ENCODE assay signal across 8 cellular contexts in the genomic region with DNA sequence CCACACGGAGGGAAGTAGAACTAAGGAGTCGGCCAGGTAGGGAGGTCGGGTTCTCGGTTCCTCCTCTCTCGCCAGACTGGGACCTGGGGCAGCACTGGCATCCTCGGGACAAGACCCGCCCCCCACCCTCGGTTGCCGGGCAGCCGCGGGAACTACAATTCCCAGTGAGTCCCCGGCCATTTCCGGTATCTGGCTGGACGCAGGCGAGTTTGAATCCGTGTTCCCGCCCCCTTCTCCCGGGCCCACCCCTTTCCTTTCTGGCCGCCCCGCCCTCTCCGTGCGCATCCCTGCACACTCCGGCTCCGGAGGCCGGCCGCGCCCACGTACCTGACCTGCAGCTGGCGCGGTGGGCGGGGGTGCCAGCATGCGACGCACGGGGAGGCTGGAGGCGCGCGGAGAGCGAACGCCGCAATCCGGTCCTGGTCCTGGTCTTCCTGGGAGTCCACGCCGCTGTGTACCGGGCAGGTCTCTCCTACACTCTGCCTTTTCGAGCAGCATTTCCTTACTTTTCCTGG. TPM values are rescaled to one million over a fixed set of nuclear protein-coding genes. Genes with fewer than 3 reads are reported as not detected.
DNase-seq lines count a peak whose midpoint lies in the region; ATAC-seq and TF ChIP-seq lines count a peak whose summit lies in the region.

No MANE protein-coding gene starts in this region.

- H3K4ac ChIP-seq in mesendoderm (ENCODE audit: low read depth, low read length), result no peak overlapping the region

- no peaks in the 10 kb centered on the region for H3K79me2 ChIP-seq in mesendoderm (ENCODE audit: control insufficient read depth, insufficient read depth, low read length)

- no peaks in the 10 kb centered on the region for H3K36me3 Mint-ChIP-seq in CD14-positive monocyte
- H3K36me3 Mint-ChIP-seq in endodermal cell (ENCODE audit: low read depth), result no peaks in the 10 kb centered on the region

- peak overlapping the region; percentile 78 for H3K56ac ChIP-seq in mesendoderm (ENCODE audit: low read length)

- H2BK15ac ChIP-seq in mesendoderm (replicated peaks; ENCODE audit: low read depth), result no peak overlapping the region

- WGBS in endodermal cell (ENCODE audit: insufficient coverage in 1 of 2, insufficient read length in 1 of 2), 2 experiments, result 0% methylated on average over 15 to 44 of the region's 45 CpGs
- no CpG with 5 or more reads among the region's 45 CpGs for WGBS in mesendoderm (ENCODE audit: extremely low coverage, insufficient coverage, low lambda C conversion rate)

- H3K9me3 ChIP-seq in endodermal cell (ENCODE audit: control insufficient read depth, low read length), result no peaks in the 10 kb centered on the region

- H3K9ac ChIP-seq in endodermal cell (ENCODE audit: extremely low read depth, low read length, poor library complexity, severe bottlenecking), result peak overlapping the region; percentile 74
- peak overlapping the region; percentile 47 for H3K9ac ChIP-seq in mesendoderm (ENCODE audit: low read length)

- peak overlapping the region; percentile 71 to 92 (median 87) for H3K27ac Mint-ChIP-seq in CD14-positive monocyte
- peak overlapping the region; percentile 98 for H3K27ac Mint-ChIP-seq in endodermal cell

- H3K23ac ChIP-seq in mesendoderm (ENCODE audit: low read length), result no peak overlapping the region

- TF ChIP-seq CTCF in CD14-positive monocyte (IDR thresholded peaks at IDR 0.05), result no peak
- no peak for TF ChIP-seq CTCF in HL-60 (IDR thresholded peaks at IDR 0.05; ENCODE audit: insufficient read depth, low read length)
- TF ChIP-seq CTCF in endodermal cell (conservative IDR thresholded peaks at IDR 0.05), result no peak

- ATAC-seq in GM19455 (IDR thresholded peaks at IDR 0.05; ENCODE audit: unreplicated experiment), result peak; percentile 69

- peak overlapping the region; percentile 83 for H3K4me2 ChIP-seq in mesendoderm (ENCODE audit: low read length)

- H4K5ac ChIP-seq in mesendoderm (ENCODE audit: low read length), result no peak overlapping the region

- H3K4me1 ChIP-seq in endodermal cell (ENCODE audit: control insufficient read depth, insufficient read depth, low read length) (no peaks in the 10 kb centered on the region), mesendoderm (ENCODE audit: control insufficient read depth, low read depth, low read length) (no peaks in the 10 kb centered on the region)

- H2AK5ac ChIP-seq in mesendoderm (ENCODE audit: low read length), result no peak overlapping the region

- peaks cover 30% of the 10 kb centered on the region for H3K4me1 Mint-ChIP-seq in CD14-positive monocyte
- H3K4me1 Mint-ChIP-seq in endodermal cell, result peaks cover 5% of the 10 kb centered on the region

- H2BK5ac ChIP-seq in mesendoderm (ENCODE audit: low read length), result no peak overlapping the region

- DNase-seq in CD14-positive monocyte (ENCODE audit: low spot score) (peak; percentile 56), HL-60 (ENCODE audit: low read depth in 1 of 2, low spot score in 1 of 2) (peak in 1 of 2 experiments; percentile 46), NCI-H82 (lab: John Stamatoyannopoulos, UW) (peak; percentile 95), endodermal cell (peak; percentile 95), mesendoderm (peak; percentile 91)
- peak; percentile 85 for DNase-seq in activated CD8-positive, alpha-beta memory T cell treated with anti-CD3 and anti-CD28 coated beads for 24 hours
- peak; percentile 31 for DNase-seq in stimulated activated CD8-positive, alpha-beta memory T cell treated with anti-CD3 and anti-CD28 coated beads, Interleukin-15, amount 100 ng/mL, for 24 hours (ENCODE audit: low read depth)

- H3K79me1 ChIP-seq in mesendoderm (ENCODE audit: low read length), result no peaks in the 10 kb centered on the region

- H3K4me3 Mint-ChIP-seq in CD14-positive monocyte, result peak overlapping the region; percentile 91 to 92
- peak overlapping the region; percentile 81 for H3K4me3 Mint-ChIP-seq in endodermal cell

- H3K36me3 ChIP-seq in endodermal cell (ENCODE audit: control insufficient read depth, insufficient read depth, low read length) (no peaks in the 10 kb centered on the region), mesendoderm (ENCODE audit: control insufficient read depth, insufficient read depth, low read length) (no peaks in the 10 kb centered on the region)

- no peak overlapping the region for H4K8ac ChIP-seq in mesendoderm (ENCODE audit: low read depth, low read length)

- no peak overlapping the region for H3K27ac ChIP-seq in HL-60 (replicated peaks)
- H3K27ac ChIP-seq in endodermal cell (ENCODE audit: low read depth, low read length), result peak overlapping the region; percentile 53
- H3K27ac ChIP-seq in mesendoderm (ENCODE audit: low read depth, low read length), result no peak overlapping the region

- H2BK120ac ChIP-seq in mesendoderm (ENCODE audit: low read depth, low read length), result no peak overlapping the region

- H3K27me3 Mint-ChIP-seq in CD14-positive monocyte (ENCODE audit: low read depth in 3 of 3) (peaks cover 5 to 21% (median 13%) of the 10 kb centered on the region in 3 donors), endodermal cell (ENCODE audit: insufficient read depth) (peaks cover 11% of the 10 kb centered on the region)

- no peak overlapping the region for H3K18ac ChIP-seq in mesendoderm (ENCODE audit: low read length)

- H3K27me3 ChIP-seq in HL-60 (ENCODE audit: insufficient read depth, poor library complexity, severe bottlenecking) (peaks cover 4% of the 10 kb centered on the region), endodermal cell (ENCODE audit: control insufficient read depth, insufficient read depth, low read length, poor library complexity, severe bottlenecking) (no peaks in the 10 kb centered on the region), mesendoderm (ENCODE audit: insufficient read depth, low read length, poor library complexity) (no peaks in the 10 kb centered on the region)

- peak overlapping the region; percentile 63 for H3K4me3 ChIP-seq in HL-60 (replicated peaks; ENCODE audit: insufficient read depth, low read length)
- peak overlapping the region; percentile 87 for H3K4me3 ChIP-seq in endodermal cell (ENCODE audit: low read length)
- H3K4me3 ChIP-seq in mesendoderm (ENCODE audit: low read length), result peak overlapping the region; percentile 57

- H3K9me3 Mint-ChIP-seq in CD14-positive monocyte, result peaks cover 0 to 4% (median 0%) of the 10 kb centered on the region in 7 donors
- peaks cover 74% of the 10 kb centered on the region for H3K9me3 Mint-ChIP-seq in endodermal cell

- intact Hi-C loops in CD14-positive monocyte (cut with micrococcal nuclease), result loop anchor here in 1 of 2 donors (10.0 kb wide), 1 partner anchor 280 kb away; no protein-coding TSS in a partner anchor

RNA-seq across cellular contexts. Expression of a gene that starts 10.2 kb away (rescaled TPM):
- polyA plus RNA-seq in CD14-positive monocyte, result under 1 TPM in 1 of 2 donors, not detected in 1; 0.17 TPM
- 10 to 100 TPM; 53.9 to 59.4 TPM for total RNA-seq in endodermal cell
- 33.7 TPM for polyA plus RNA-seq in endodermal cell (2013, experiment 1 of 2)
- 31.8 TPM for polyA plus RNA-seq in endodermal cell (2013, experiment 2 of 2)
- polyA plus RNA-seq in mesendoderm (2013, experiment 1 of 2), result 28.6 TPM
- polyA plus RNA-seq in mesendoderm (2013, experiment 2 of 2), result 31.9 TPM

RNA-seq across cellular contexts. Expression of a gene that starts 11.3 kb away (rescaled TPM):
- polyA plus RNA-seq in CD14-positive monocyte, result not detected
- 1 to 10 TPM in 1 of 2 donors, under 1 TPM in 1; 0.55 to 1.5 TPM for total RNA-seq in endodermal cell
- polyA plus RNA-seq in endodermal cell (2013, experiment 1 of 2), result 14.0 TPM
- polyA plus RNA-seq in endodermal cell (2013, experiment 2 of 2), result 10.5 TPM
- polyA plus RNA-seq in mesendoderm (2013, experiment 1 of 2), result 1.9 TPM
- 2.2 TPM for polyA plus RNA-seq in mesendoderm (2013, experiment 2 of 2)
